In the genomic region with DNA sequence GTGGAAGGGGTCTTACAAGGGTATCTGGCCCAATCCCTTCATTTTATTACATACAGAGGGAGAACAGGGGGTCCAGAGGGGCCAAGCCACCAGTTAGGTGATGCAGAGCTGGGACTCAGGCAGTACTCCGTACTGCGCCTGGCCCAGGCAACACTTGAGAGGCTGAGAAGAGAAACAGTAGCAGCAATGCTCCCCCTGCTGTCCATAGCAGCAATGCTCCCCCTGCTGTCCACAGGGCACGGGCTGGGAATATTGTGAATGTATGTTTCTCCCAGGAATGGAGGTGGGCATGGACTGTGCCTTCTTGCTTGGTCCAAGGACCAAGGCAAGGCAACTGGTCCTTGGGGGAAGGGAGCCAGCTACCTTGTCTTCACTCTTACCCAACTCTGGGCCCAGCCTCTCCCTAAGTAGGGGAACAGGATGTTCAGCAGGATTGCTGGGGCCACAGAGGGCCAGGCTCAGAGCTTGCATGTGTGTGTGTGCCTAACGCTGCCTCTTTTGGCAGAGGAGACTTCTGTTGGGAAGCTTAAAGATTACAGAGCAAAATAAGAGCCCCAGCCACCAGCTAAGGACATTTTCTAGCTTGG, we compare ENCODE assay signal across 2 cellular contexts.
TF ChIP-seq lines count a peak whose summit lies in the region.

No MANE protein-coding gene starts in this region.

TF ChIP-seq in IMR-90, 13 proteins besides CTCF, POLR2A, EP300 and RAD21 (continued from another document):
- peak; percentile 59 for TF ChIP-seq SMC3 (IDR thresholded peaks at IDR 0.05; ENCODE audit: low read depth, low read length)
- 0 out of 2 replicates have a peak, but pooled peaks have one; percentile 21 for TF ChIP-seq MXI1 (IDR thresholded peaks at IDR 0.05; ENCODE audit: borderline replicate concordance, low read depth, low read length)

TF ChIP-seq in liver, 16 proteins besides CTCF, POLR2A, EP300 and RAD21 (continued from another document):
- TF ChIP-seq, protein P1, sequence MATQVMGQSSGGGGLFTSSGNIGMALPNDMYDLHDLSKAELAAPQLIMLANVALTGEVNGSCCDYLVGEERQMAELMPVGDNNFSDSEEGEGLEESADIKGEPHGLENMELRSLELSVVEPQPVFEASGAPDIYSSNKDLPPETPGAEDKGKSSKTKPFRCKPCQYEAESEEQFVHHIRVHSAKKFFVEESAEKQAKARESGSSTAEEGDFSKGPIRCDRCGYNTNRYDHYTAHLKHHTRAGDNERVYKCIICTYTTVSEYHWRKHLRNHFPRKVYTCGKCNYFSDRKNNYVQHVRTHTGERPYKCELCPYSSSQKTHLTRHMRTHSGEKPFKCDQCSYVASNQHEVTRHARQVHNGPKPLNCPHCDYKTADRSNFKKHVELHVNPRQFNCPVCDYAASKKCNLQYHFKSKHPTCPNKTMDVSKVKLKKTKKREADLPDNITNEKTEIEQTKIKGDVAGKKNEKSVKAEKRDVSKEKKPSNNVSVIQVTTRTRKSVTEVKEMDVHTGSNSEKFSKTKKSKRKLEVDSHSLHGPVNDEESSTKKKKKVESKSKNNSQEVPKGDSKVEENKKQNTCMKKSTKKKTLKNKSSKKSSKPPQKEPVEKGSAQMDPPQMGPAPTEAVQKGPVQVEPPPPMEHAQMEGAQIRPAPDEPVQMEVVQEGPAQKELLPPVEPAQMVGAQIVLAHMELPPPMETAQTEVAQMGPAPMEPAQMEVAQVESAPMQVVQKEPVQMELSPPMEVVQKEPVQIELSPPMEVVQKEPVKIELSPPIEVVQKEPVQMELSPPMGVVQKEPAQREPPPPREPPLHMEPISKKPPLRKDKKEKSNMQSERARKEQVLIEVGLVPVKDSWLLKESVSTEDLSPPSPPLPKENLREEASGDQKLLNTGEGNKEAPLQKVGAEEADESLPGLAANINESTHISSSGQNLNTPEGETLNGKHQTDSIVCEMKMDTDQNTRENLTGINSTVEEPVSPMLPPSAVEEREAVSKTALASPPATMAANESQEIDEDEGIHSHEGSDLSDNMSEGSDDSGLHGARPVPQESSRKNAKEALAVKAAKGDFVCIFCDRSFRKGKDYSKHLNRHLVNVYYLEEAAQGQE (IDR thresholded peaks at IDR 0.05): peak; percentile 44
- TF ChIP-seq RXRA (IDR thresholded peaks at IDR 0.05): peak in 1 of 2 donors; percentile 7
